ENCODE assay signal across 8 cellular contexts in the genomic region with DNA sequence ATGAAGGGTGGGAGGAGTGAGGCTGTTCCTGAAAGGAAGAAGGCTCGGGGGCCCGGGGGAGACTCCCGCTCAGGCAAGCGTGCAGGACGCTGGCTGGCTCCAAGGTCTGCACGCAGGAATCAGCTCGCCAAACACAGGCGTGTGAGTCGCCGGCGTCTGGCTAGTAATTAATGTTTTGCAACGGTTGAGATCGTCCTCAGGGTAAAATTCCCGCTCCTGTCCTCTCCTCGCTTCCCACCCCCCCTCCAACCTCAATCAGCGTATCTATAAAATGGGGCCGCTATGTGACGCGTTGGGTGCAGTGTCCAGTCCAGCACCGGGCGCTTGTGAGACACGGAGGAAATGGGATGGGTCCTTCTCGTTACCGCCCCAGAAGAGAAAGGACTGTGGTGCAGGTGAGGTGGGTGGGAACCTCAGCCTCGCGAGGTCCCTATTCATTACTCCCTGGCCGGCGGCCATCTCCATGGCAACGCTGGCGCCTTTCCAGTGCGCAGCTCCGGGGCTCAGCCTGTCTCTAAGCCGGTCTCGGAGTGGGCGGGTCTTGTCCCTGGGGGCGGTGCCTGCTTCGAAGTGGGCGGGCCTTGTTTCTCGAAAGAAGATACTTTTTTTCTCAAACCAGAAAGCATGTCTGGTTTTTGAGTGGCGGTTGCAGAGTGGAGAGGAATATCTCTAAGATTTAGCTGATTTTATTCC. TPM values are rescaled to one million over a fixed set of nuclear protein-coding genes. Genes with fewer than 3 reads are reported as not detected.
DNase-seq lines count a peak whose midpoint lies in the region; ATAC-seq and TF ChIP-seq lines count a peak whose summit lies in the region.

No MANE protein-coding gene starts in this region.

- H3K36me3 ChIP-seq in colonic mucosa = no peaks in the 10 kb centered on the region

- no peaks in the 10 kb centered on the region for H3K9me3 ChIP-seq in colonic mucosa

- H3K9me3 Mint-ChIP-seq in activated CD4-positive, alpha-beta T cell treated with anti-CD3 and anti-CD28 coated beads, Interleukin-2, amount 10 ng/mL, durations not matched to agents 24 days and 14 days = no peaks in the 10 kb centered on the region

- H3K4me3 Mint-ChIP-seq in activated CD4-positive, alpha-beta T cell treated with anti-CD3 and anti-CD28 coated beads, Interleukin-2, amount 10 ng/mL, durations not matched to agents 24 days and 14 days = peak overlapping the region; percentile 85

- H3K36me3 Mint-ChIP-seq in activated CD4-positive, alpha-beta T cell treated with anti-CD3 and anti-CD28 coated beads, Interleukin-2, amount 10 ng/mL, durations not matched to agents 24 days and 14 days (ENCODE audit: low read depth) = peaks cover 5% of the 10 kb centered on the region

- H3K27ac Mint-ChIP-seq in activated CD4-positive, alpha-beta T cell treated with anti-CD3 and anti-CD28 coated beads, Interleukin-2, amount 10 ng/mL, durations not matched to agents 24 days and 14 days = no peak overlapping the region

- TF ChIP-seq CTCF in colonic mucosa (IDR thresholded peaks at IDR 0.05) = no peak

- intact Hi-C loops in activated CD4-positive, alpha-beta T cell treated with anti-CD3 and anti-CD28 coated beads, Interleukin-2, amount 10 ng/mL, durations not matched to agents 24 days and 14 days (cut with micrococcal nuclease) = loop anchor here (1.0 kb wide), 2 partner anchors 12 to 19 kb away; partner anchors contain the start of gene FIZ1
- intact Hi-C loops in colonic mucosa (cut with DNase I) (loop anchor here (5.0 kb wide), 1 partner anchor 35 kb away; no protein-coding TSS in a partner anchor), left colon (cut with DNase I, micrococcal nuclease) (no loop called here)

- ATAC-seq in GM18870 (IDR thresholded peaks at IDR 0.05; ENCODE audit: unreplicated experiment) (peak; percentile 57), HG03432 (IDR thresholded peaks at IDR 0.05; ENCODE audit: unreplicated experiment) (peak; percentile 78), left colon (peak; percentile 97)

- H3K27ac ChIP-seq in colonic mucosa = no peak overlapping the region

- H3K27me3 Mint-ChIP-seq in activated CD4-positive, alpha-beta T cell treated with anti-CD3 and anti-CD28 coated beads, Interleukin-2, amount 10 ng/mL, durations not matched to agents 24 days and 14 days = peaks cover 26% of the 10 kb centered on the region

- peaks cover 3% of the 10 kb centered on the region for H3K4me1 ChIP-seq in colonic mucosa

- H3K9ac ChIP-seq in colonic mucosa (ENCODE audit: low read depth in 2 of 2, low read length in 2 of 2) = no peak overlapping the region

- DNase-seq in 8988T (peak; percentile 77), NCI-H510A treated with DMSO at 0.1 percent for 48 hours (lab: John Stamatoyannopoulos, UW) (peak; percentile 92), colonic mucosa (peak; percentile 99), left colon (peak; percentile 96 to 98)
- DNase-seq in activated CD4-positive, alpha-beta T cell treated with anti-CD3 and anti-CD28 coated beads, Interleukin-2, amount 10 ng/mL, durations not matched to agents 24 days and 14 days = peak; percentile 98
- peak; percentile 86 to 95 (median 89) for DNase-seq in stimulated activated CD4-positive, alpha-beta T cell treated with anti-CD3 and anti-CD28 coated beads, Interleukin-1b, Interleukin-23, amount 100 ng/mL, for 24 hours (ENCODE audit: low read depth in 4 of 4, low spot score in 1 of 4)

- H3K27me3 ChIP-seq in colonic mucosa = no peaks in the 10 kb centered on the region

- H3K4me1 Mint-ChIP-seq in activated CD4-positive, alpha-beta T cell treated with anti-CD3 and anti-CD28 coated beads, Interleukin-2, amount 10 ng/mL, durations not matched to agents 24 days and 14 days = peaks cover 14% of the 10 kb centered on the region

- peak overlapping the region; percentile 31 for H3K4me3 ChIP-seq in colonic mucosa

RNA-seq across cellular contexts. Expression of gene ZNF579, which starts 6.5 kb away (rescaled TPM):
- total RNA-seq in activated CD4-positive, alpha-beta T cell treated with anti-CD3 and anti-CD28 coated beads, Interleukin-2, amount 10 ng/mL, durations not matched to agents 24 days and 14 days = 9.6 and 10.4 TPM in 2 replicates
- 1 to 10 TPM; 8.0 to 8.7 TPM for total RNA-seq in colonic mucosa
- 1 to 10 TPM; 5.3 to 7.3 TPM for total RNA-seq in left colon

RNA-seq across cellular contexts. Expression of gene FIZ1, which starts 12.2 kb away (rescaled TPM):
- total RNA-seq in activated CD4-positive, alpha-beta T cell treated with anti-CD3 and anti-CD28 coated beads, Interleukin-2, amount 10 ng/mL, durations not matched to agents 24 days and 14 days = 20.4 and 21.4 TPM in 2 replicates
- 10 to 100 TPM; 12.2 to 14.5 TPM for total RNA-seq in colonic mucosa
- 10 to 100 TPM; 14.7 to 15.5 TPM for total RNA-seq in left colon

RNA-seq across cellular contexts. Expression of gene ZNF524, which starts 13.0 kb away (rescaled TPM):
- 17.8 and 19.0 TPM in 2 replicates for total RNA-seq in activated CD4-positive, alpha-beta T cell treated with anti-CD3 and anti-CD28 coated beads, Interleukin-2, amount 10 ng/mL, durations not matched to agents 24 days and 14 days
- 10 to 100 TPM; 30.4 to 33.9 TPM for total RNA-seq in colonic mucosa
- 10 to 100 TPM; 26.6 to 36.4 TPM for total RNA-seq in left colon

RNA-seq across cellular contexts. Expression of gene ZNF865, which starts 18.3 kb away (rescaled TPM):
- total RNA-seq in activated CD4-positive, alpha-beta T cell treated with anti-CD3 and anti-CD28 coated beads, Interleukin-2, amount 10 ng/mL, durations not matched to agents 24 days and 14 days = 12.2 and 12.5 TPM in 2 replicates
- total RNA-seq in colonic mucosa (10 to 100 TPM; 12.9 to 13.1 TPM), left colon (10 to 100 TPM; 13.0 to 13.6 TPM)

RNA-seq across cellular contexts. Expression of gene ZNF784, which starts 37.2 kb away (rescaled TPM):
- total RNA-seq in activated CD4-positive, alpha-beta T cell treated with anti-CD3 and anti-CD28 coated beads, Interleukin-2, amount 10 ng/mL, durations not matched to agents 24 days and 14 days = 3.6 and 3.7 TPM in 2 replicates
- total RNA-seq in colonic mucosa = 10 to 100 TPM in 1 of 2 donors, 1 to 10 TPM in 1; 9.9 to 10.2 TPM
- 10 to 100 TPM in 1 of 2 donors, 1 to 10 TPM in 1; 8.6 to 11.6 TPM for total RNA-seq in left colon

Comparison
In these comparisons a context has a peak if more than half of its experiments do, and no peak if none do; other contexts are left out.
1. intact Hi-C loops: an anchor here in activated CD4-positive, alpha-beta T cell treated with anti-CD3 and anti-CD28 coated beads, Interleukin-2, amount 10 ng/mL, durations not matched to agents 24 days and 14 days (1.0 kb wide) and colonic mucosa (5.0 kb wide); none called in left colon.